In genomic region chr7:118183586-118184391, GRCh38 we compare ENCODE assay signal across 8 cellular contexts. TPM values are rescaled to one million over a fixed set of nuclear protein-coding genes. Genes with fewer than 3 reads are reported as not detected.
DNase-seq lines count a peak whose midpoint lies in the region; ATAC-seq and FAIRE-seq lines count a peak whose summit lies in the region.

TSS of gene LSM8 (plus strand) at chr7:118184164. CDS start at chr7:118184224, 60 bp downstream.

- peaks cover 12 to 26% of the 10 kb centered on the region in 2 donors for H3K36me3 Mint-ChIP-seq in activated T-cell treated with anti-CD3 and anti-CD28 coated beads, Interleukin-2, amount 50 U/mL, for 72 hours (ENCODE audit: insufficient read depth in 2 of 2)

- H3K4me3 ChIP-seq in muscle layer of colon (ENCODE audit: low read depth in 1 of 2, low read length in 2 of 2): peak within 1 kb of the TSS; percentile 69 to 99

- peaks cover 44% of the 10 kb centered on the region for H3K4me1 Mint-ChIP-seq in activated T-cell treated with anti-CD3 and anti-CD28 coated beads, Interleukin-2, amount 50 U/mL, for 72 hours (ENCODE audit: low read depth)

- no peaks in the 10 kb centered on the region for H3K27me3 ChIP-seq in muscle layer of colon (ENCODE audit: control insufficient read depth in 1 of 2, insufficient read depth in 2 of 2, low read length in 2 of 2)

- peaks cover 25% of the 10 kb centered on the region for H3K4me1 ChIP-seq in muscle layer of colon (ENCODE audit: insufficient read depth, low read length)

- H3K27me3 Mint-ChIP-seq in activated T-cell treated with anti-CD3 and anti-CD28 coated beads, Interleukin-2, amount 50 U/mL, for 72 hours (ENCODE audit: low read depth): no peaks in the 10 kb centered on the region

- peak; percentile 97 for DNase-seq in DMS79 (lab: John Stamatoyannopoulos, UW)
- DNase-seq in RCC 7860 (ENCODE audit: low spot score): peak; percentile 99
- DNase-seq in activated T-cell treated with anti-CD3 and anti-CD28 coated beads, Interleukin-2, amount 50 U/mL, for 72 hours: peak; percentile 95
- DNase-seq in stimulated activated CD8-positive, alpha-beta memory T cell treated with anti-CD3 and anti-CD28 coated beads, Interleukin-7, amount 100 ng/mL, for 24 hours (ENCODE audit: low read depth): peak; percentile 94

- H3K9me3 ChIP-seq in KOPT-K1 (ENCODE audit: insufficient read depth, low read length, poor library complexity, severe bottlenecking): no peaks in the 10 kb centered on the region
- H3K9me3 ChIP-seq in muscle layer of colon (ENCODE audit: low read length): no peaks in the 10 kb centered on the region

- peak within 1 kb of the TSS; percentile 94 for H3K9ac ChIP-seq in muscle layer of colon (ENCODE audit: low read length)

- H3K27ac ChIP-seq in KOPT-K1 (ENCODE audit: low read depth, low read length, poor library complexity, severe bottlenecking) (peak within 1 kb of the TSS; percentile 82), muscle layer of colon (ENCODE audit: low read depth, low read length) (peak within 1 kb of the TSS; percentile 52)

- peak; percentile 95 for FAIRE-seq in RCC 7860 (lab: Jason Lieb, UNC)

- H3K9me3 Mint-ChIP-seq in activated T-cell treated with anti-CD3 and anti-CD28 coated beads, Interleukin-2, amount 50 U/mL, for 72 hours: no peaks in the 10 kb centered on the region

- peak within 1 kb of the TSS; percentile 99 for H3K27ac Mint-ChIP-seq in activated T-cell treated with anti-CD3 and anti-CD28 coated beads, Interleukin-2, amount 50 U/mL, for 72 hours

- H3K36me3 ChIP-seq in KOPT-K1 (ENCODE audit: insufficient read depth, low read length): peaks cover 36% of the 10 kb centered on the region
- peaks cover 6% of the 10 kb centered on the region for H3K36me3 ChIP-seq in muscle layer of colon (ENCODE audit: insufficient read depth, low read length)

- ATAC-seq in GM21786 (IDR thresholded peaks at IDR 0.05; ENCODE audit: unreplicated experiment) (peak; percentile 98), esophagus mucosa (peak; percentile 100)
- peak; percentile 98 to 99 for ATAC-seq in activated T-cell treated with anti-CD3 and anti-CD28 coated beads, Interleukin-2, amount 50 U/mL, for 72 hours (replicated peaks in 1 of 2)

- peak within 1 kb of the TSS; percentile 96 to 99 for H3K4me3 Mint-ChIP-seq in activated T-cell treated with anti-CD3 and anti-CD28 coated beads, Interleukin-2, amount 50 U/mL, for 72 hours

RNA-seq across cellular contexts. Expression of gene LSM8, which starts in this region (rescaled TPM):
- 10 to 100 TPM; 51.3 to 53.4 TPM for total RNA-seq in activated T-cell treated with anti-CD3 and anti-CD28 coated beads, Interleukin-2, amount 50 U/mL, for 72 hours
- 17.3 TPM for total RNA-seq in esophagus mucosa

Comparison
In these comparisons a context has a peak if more than half of its experiments do, and no peak if none do; other contexts are left out.
1. Peak in every context shown above with its lines: DNase-seq, ATAC-seq, H3K4me3 ChIP-seq and H3K27ac ChIP-seq.